In the genomic region with DNA sequence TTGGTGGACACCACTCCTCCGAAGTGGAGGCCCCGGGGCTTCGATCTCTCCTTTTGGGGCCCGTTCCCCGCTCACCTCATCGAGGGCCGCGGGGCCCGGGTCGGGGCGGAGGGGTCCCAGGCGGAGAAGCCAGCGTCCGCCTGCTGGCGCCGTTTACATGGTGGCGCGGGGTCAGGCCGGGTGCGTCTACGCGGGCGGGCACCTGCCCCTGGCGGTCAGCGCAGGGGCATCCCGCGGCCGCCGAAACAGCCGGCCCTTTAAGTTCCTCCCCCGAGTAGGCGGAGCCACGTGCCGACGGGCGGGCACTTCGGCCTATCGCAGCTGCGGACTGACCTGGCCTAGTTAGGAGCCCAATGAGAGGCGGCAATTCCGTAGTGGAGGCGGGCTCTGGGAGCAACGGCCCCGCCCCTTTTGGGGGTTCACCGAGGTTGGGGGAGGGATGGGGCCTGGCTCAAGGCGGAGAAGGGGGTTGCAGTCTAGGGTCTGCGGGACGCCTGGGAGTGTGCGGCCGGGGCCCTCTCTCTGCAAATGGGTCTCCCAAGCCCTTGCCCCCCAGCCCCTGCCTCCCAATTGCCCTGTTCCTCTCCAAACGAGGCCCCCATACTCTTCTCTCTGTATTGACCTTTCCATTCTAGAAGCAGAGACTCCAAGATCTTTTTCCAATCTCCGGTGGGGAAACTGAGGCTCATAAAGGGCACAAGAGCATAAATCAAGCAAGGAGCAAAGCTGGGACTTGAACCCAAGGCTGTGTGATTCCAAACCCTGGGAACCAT, we compare ENCODE assay signal across 8 cellular contexts. TPM values are rescaled to one million over a fixed set of nuclear protein-coding genes. Genes with fewer than 3 reads are reported as not detected.
DNase-seq lines count a peak whose midpoint lies in the region; ATAC-seq and TF ChIP-seq lines count a peak whose summit lies in the region.

Gene ABHD8 (minus strand): TSS at position 259 of the 773 bp plus-strand sequence. CDS start 1,809 bp downstream, outside the sequence.

- H2AFZ ChIP-seq in OCI-LY3 (ENCODE audit: low read depth, low read length), result no peak within 1 kb of the TSS; the same call in 1 of the 2 replicates

- H3K4me1 ChIP-seq in OCI-LY3 (ENCODE audit: low read length), result peaks cover 24% of the 10 kb centered on the region

- DNase-seq in D341Med (ENCODE audit: low spot score) (peak; percentile 96), HuH-7.5 (ENCODE audit: low spot score) (peak; percentile 98), activated T-cell treated with anti-CD3 and anti-CD28 coated beads for 48 hours (ENCODE audit: low read depth) (peak; percentile 92), epithelial cell of proximal tubule (ENCODE audit: low read depth) (no peak), mucosa of gallbladder (ENCODE audit: low spot score) (peak; percentile 96)
- peak; percentile 79 to 85 for DNase-seq in stimulated activated CD8-positive, alpha-beta memory T cell treated with anti-CD3 and anti-CD28 coated beads, Interleukin-4, amount 100 ng/mL, for 1 hour (ENCODE audit: low read depth in 2 of 2, low spot score in 1 of 2)

- H3K27me3 ChIP-seq in OCI-LY3 (ENCODE audit: low read depth, low read length), result no peaks in the 10 kb centered on the region

- H3K27ac ChIP-seq in OCI-LY3 (ENCODE audit: low read length), result no peak within 1 kb of the TSS

- peaks cover 1% of the 10 kb centered on the region; the same call in 1 of the 2 replicates for H3K9me3 ChIP-seq in OCI-LY3 (ENCODE audit: insufficient read depth, low read length)

- peak within 1 kb of the TSS; percentile 60 for H3K9ac ChIP-seq in OCI-LY3 (ENCODE audit: low read length)

- ATAC-seq in GM21390 (IDR thresholded peaks at IDR 0.05; ENCODE audit: unreplicated experiment), result peak; percentile 46

- peak within 1 kb of the TSS; percentile 73 for H3K4me2 ChIP-seq in OCI-LY3 (ENCODE audit: low read length)

- 0 out of 2 replicates have a peak, but pooled peaks have one; percentile 7 for TF ChIP-seq CTCF in OCI-LY3 (IDR thresholded peaks at IDR 0.05; ENCODE audit: low read depth, low read length)
- peak; percentile 34 for TF ChIP-seq CTCF in epithelial cell of proximal tubule (conservative IDR thresholded peaks at IDR 0.05; ENCODE audit: low read depth, low read length)

- peak within 1 kb of the TSS; percentile 82 for H3K4me3 ChIP-seq in OCI-LY3 (ENCODE audit: low read length)
- peak within 1 kb of the TSS; percentile 86 for H3K4me3 ChIP-seq in epithelial cell of proximal tubule (ENCODE audit: low read depth, low read length)

- H4K20me1 ChIP-seq in OCI-LY3 (ENCODE audit: insufficient read depth, low read length), result no peaks in the 10 kb centered on the region

- peaks cover 17% of the 10 kb centered on the region for H3K79me2 ChIP-seq in OCI-LY3 (ENCODE audit: low read length)

- H3K36me3 ChIP-seq in OCI-LY3 (replicated peaks; ENCODE audit: low read depth, low read length), result peaks cover 2% of the 10 kb centered on the region

RNA-seq across cellular contexts. Expression of gene ABHD8, which starts in this region (rescaled TPM):
- 10.3 and 20.9 TPM in 2 replicates for total RNA-seq in epithelial cell of proximal tubule
- 20.1 TPM for total RNA-seq in mucosa of gallbladder
